ENCODE assay signal across 30 cellular contexts in genomic region chr7:131657881-131658280, GRCh38.
DNase-seq lines count a peak whose midpoint lies in the region; ATAC-seq and TF ChIP-seq lines count a peak whose summit lies in the region.
"Had no signal": no experiment of that assay in that cellular context is flagged by ENCODE, and none has a peak within 500 bp of the region (broad histone marks: within the 10 kb centered on the region; RNA-seq: fewer than 3 reads in every experiment).

No MANE protein-coding gene starts in this region.

- H3K36me3 ChIP-seq in left ventricle myocardium inferior (no peaks in the 10 kb centered on the region), neural progenitor cell (no peaks in the 10 kb centered on the region), stomach (no peaks in the 10 kb centered on the region)
- H3K36me3 ChIP-seq: breast epithelium, gastroesophageal sphincter, left lung, SJSA1, thoracic aorta had no signal

- H3F3A ChIP-seq in neural progenitor cell (ENCODE audit: low read depth): peaks cover 25% of the 10 kb centered on the region

- peaks cover 38% of the 10 kb centered on the region for H3K4me1 ChIP-seq in left ventricle myocardium inferior
- peaks cover 18% of the 10 kb centered on the region for H3K4me1 ChIP-seq in neural progenitor cell
- H3K4me1 ChIP-seq in stomach: no peaks in the 10 kb centered on the region
- H3K4me1 ChIP-seq: breast epithelium, gastroesophageal sphincter, left lung had no signal

- 56 to 80% (median 69%) methylated on average over 3 of the region's 3 CpGs for WGBS in stomach, 5 donors

- TF ChIP-seq EP300 in stomach (IDR thresholded peaks at IDR 0.05): no peak

- H3K4me3 Mint-ChIP-seq in neural progenitor cell: no peak overlapping the region
- H3K4me3 Mint-ChIP-seq: activated CD4-positive, alpha-beta memory T cell treated with anti-CD3 and anti-CD28 coated beads for 36 hours; CD4-positive, alpha-beta T cell; effector memory CD8-positive, alpha-beta T cell; IgD-negative memory B cell; immature natural killer cell; nephron progenitor cell had no signal

- intact Hi-C loops in left ventricle myocardium inferior (cut with micrococcal nuclease): no loop called here
- intact Hi-C loops in stomach (cut with DNase I; ENCODE audit: low total_unique reads): no loop called here

- H3K27ac ChIP-seq in left ventricle myocardium inferior (replicated peaks) (peak overlapping the region; percentile 82), neural progenitor cell (no peak overlapping the region), stomach (peak overlapping the region in 3 of 5 donors; percentile 2 to 42 (median 29))
- H3K27ac ChIP-seq: breast epithelium, SJSA1, thoracic aorta had no signal

- H3K4me2 ChIP-seq in neural progenitor cell: no peak overlapping the region

- H3K27me3 ChIP-seq in left ventricle myocardium inferior (ENCODE audit: low read depth): no peaks in the 10 kb centered on the region
- no peaks in the 10 kb centered on the region for H3K27me3 ChIP-seq in neural progenitor cell
- H3K27me3 ChIP-seq in stomach: peaks cover 0 to 22% (median 0%) of the 10 kb centered on the region in 3 donors
- H3K27me3 ChIP-seq: breast epithelium, gastroesophageal sphincter, left lung, SJSA1 had no signal

- peak; percentile 28 for DNase-seq in activated effector memory CD4-positive, alpha-beta T cell treated with anti-CD3 and anti-CD28 coated beads, Interleukin-2, amount 50 U/mL, for 16 hours
- DNase-seq in activated effector memory CD4-positive, alpha-beta T cell treated with Interleukin-2 at 50 U/mL for 16 hours: no peak
- DNase-seq in left ventricle myocardium inferior (no peak), neural progenitor cell (ENCODE audit: low spot score) (no peak), stomach (no peak), NCI-H1694 (lab: John Stamatoyannopoulos, UW) (no peak)
- DNase-seq in activated CD4-positive, alpha-beta T cell treated with anti-CD3 and anti-CD28 coated beads, Interleukin-2, amount 50 U/mL, for 4 hours: no peak
- DNase-seq: activated CD4-positive, alpha-beta memory T cell treated with anti-CD3 and anti-CD28 coated beads for 36 hours; activated CD4-positive, CD25-positive, alpha-beta regulatory T cell; activated CD8-positive, alpha-beta memory T cell treated with anti-CD3 and anti-CD28 coated beads, Interleukin-2, amount 50 U/mL, for 48 hours; CD4-positive, alpha-beta T cell; effector memory CD8-positive, alpha-beta T cell; EL; hypothalamus; immature natural killer cell; left lung; NCI-H1048; NCI-H187 treated with DMSO at 0.1 percent for 48 hours; NCI-H526 treated with DMSO at 0.1 percent for 48 hours; nephron progenitor cell; stimulated activated naive CD8-positive, alpha-beta T cell treated with anti-CD3 and anti-CD28 coated beads, Interleukin-15, Interleukin-2, amounts not matched to agents 100 U/mL and 50 U/mL, for 24 hours; T-helper 1 cell had no signal

- no peaks in the 10 kb centered on the region for H3K9me3 ChIP-seq in left ventricle myocardium inferior (replicated peaks)
- H3K9me3 ChIP-seq in neural progenitor cell (ENCODE audit: low read depth): no peaks in the 10 kb centered on the region
- H3K9me3 ChIP-seq in stomach: no peaks in the 10 kb centered on the region
- H3K9me3 ChIP-seq: breast epithelium, gastroesophageal sphincter, left lung, thoracic aorta had no signal

- no peaks in the 10 kb centered on the region for H3K79me2 ChIP-seq in neural progenitor cell (ENCODE audit: low read depth)

- H3K4me3 ChIP-seq in left ventricle myocardium inferior (no peak overlapping the region), neural progenitor cell (no peak overlapping the region), stomach (no peak overlapping the region)
- H3K4me3 ChIP-seq: breast epithelium, gastroesophageal sphincter, left lung, SJSA1, thoracic aorta had no signal

- H3K9me3 Mint-ChIP-seq in neural progenitor cell: no peaks in the 10 kb centered on the region
- H3K9me3 Mint-ChIP-seq: activated CD4-positive, alpha-beta memory T cell treated with anti-CD3 and anti-CD28 coated beads for 36 hours; CD4-positive, alpha-beta T cell; effector memory CD8-positive, alpha-beta T cell; immature natural killer cell; nephron progenitor cell had no signal

- H3K9ac ChIP-seq in neural progenitor cell: no peak overlapping the region

- peak overlapping the region; percentile 2 for H2AFZ ChIP-seq in neural progenitor cell (replicated peaks)

- H3K4me1 Mint-ChIP-seq in neural progenitor cell: peaks cover 7% of the 10 kb centered on the region
- H3K4me1 Mint-ChIP-seq: IgD-negative memory B cell had no signal

- no peak for TF ChIP-seq POLR2A in stomach (IDR thresholded peaks at IDR 0.05)

- H4K20me1 ChIP-seq in neural progenitor cell (ENCODE audit: low read depth): no peaks in the 10 kb centered on the region

- peaks cover 5% of the 10 kb centered on the region for H3K27me3 Mint-ChIP-seq in neural progenitor cell (ENCODE audit: insufficient read depth, low read depth)
- H3K27me3 Mint-ChIP-seq: activated CD4-positive, alpha-beta memory T cell treated with anti-CD3 and anti-CD28 coated beads for 36 hours; CD4-positive, alpha-beta T cell had no signal

- no peak for ATAC-seq in GM21825 (IDR thresholded peaks at IDR 0.05; ENCODE audit: unreplicated experiment)
- ATAC-seq: activated naive CD4-positive, alpha-beta T cell treated with anti-CD3 and anti-CD28 coated beads, Interleukin-2, amount 50 U/mL, for 72 hours; effector memory CD8-positive, alpha-beta T cell; esophagus mucosa; gastroesophageal sphincter; left lung; stimulated activated naive CD8-positive, alpha-beta T cell treated with anti-CD3 and anti-CD28 coated beads, Interleukin-15, Interleukin-2, amounts not matched to agents 100 U/mL and 50 U/mL, for 24 hours had no signal

- TF ChIP-seq CTCF in left ventricle myocardium inferior (IDR thresholded peaks at IDR 0.05; ENCODE audit: borderline replicate concordance) (no peak), neural progenitor cell (IDR thresholded peaks at IDR 0.05) (no peak), stomach (IDR thresholded peaks at IDR 0.05) (no peak)

- H3K27ac Mint-ChIP-seq in neural progenitor cell: no peak overlapping the region
- H3K27ac Mint-ChIP-seq: activated CD4-positive, alpha-beta memory T cell treated with anti-CD3 and anti-CD28 coated beads for 36 hours; activated naive CD4-positive, alpha-beta T cell treated with anti-CD3 and anti-CD28 coated beads, Interleukin-2, amount 50 U/mL, for 72 hours; CD4-positive, alpha-beta T cell; effector memory CD8-positive, alpha-beta T cell; immature natural killer cell; nephron progenitor cell had no signal

- H3K36me3 Mint-ChIP-seq in neural progenitor cell: no peaks in the 10 kb centered on the region
- H3K36me3 Mint-ChIP-seq: activated CD4-positive, alpha-beta memory T cell treated with anti-CD3 and anti-CD28 coated beads for 36 hours; activated naive CD4-positive, alpha-beta T cell treated with anti-CD3 and anti-CD28 coated beads, Interleukin-2, amount 50 U/mL, for 72 hours; IgD-negative memory B cell; immature natural killer cell had no signal
